In genomic region chr18:70028734-70029133, GRCh38 we compare ENCODE assay signal across 18 cellular contexts.
DNase-seq lines count a peak whose midpoint lies in the region; ATAC-seq, FAIRE-seq and TF ChIP-seq lines count a peak whose summit lies in the region.
"Had no signal": no experiment of that assay in that cellular context is flagged by ENCODE, and none has a peak within 500 bp of the region (broad histone marks: within the 10 kb centered on the region; RNA-seq: fewer than 3 reads in every experiment).

No MANE protein-coding gene starts in this region.

- no peak overlapping the region for H3K27ac ChIP-seq in brain microvascular endothelial cell
- H3K27ac ChIP-seq: A549, ascending aorta, parathyroid adenoma, uterus had no signal

- no peak overlapping the region for H3K27ac Mint-ChIP-seq in activated T-helper 2 cell treated with anti-CD3 and anti-CD28 coated beads, Interferon-gamma antibody, Interleukin-2, Interleukin-4, amounts not matched to agents 10 μg/mL and 5 μg/mL and 100 μg/mL, durations not matched to agents 14 hours and 24 hours and 36 hours
- H3K27ac Mint-ChIP-seq: activated B cell treated with CpG ODN at 0.5 μM for 24 hours; activated T-cell treated with anti-CD3 and anti-CD28 coated beads, Interleukin-2, amount 50 U/mL, for 72 hours; IgD-negative memory B cell had no signal

- no peak for TF ChIP-seq CTCF in brain microvascular endothelial cell (IDR thresholded peaks at IDR 0.05; ENCODE audit: low read depth, low read length, missing control alignments)

- no peaks in the 10 kb centered on the region for H3K27me3 ChIP-seq in brain microvascular endothelial cell (replicated peaks)
- H3K27me3 ChIP-seq: ascending aorta, uterus had no signal

- no peaks in the 10 kb centered on the region for H3K36me3 ChIP-seq in brain microvascular endothelial cell (replicated peaks)
- H3K36me3 ChIP-seq: uterus had no signal

- H3K9me3 Mint-ChIP-seq in activated T-helper 2 cell treated with anti-CD3 and anti-CD28 coated beads, Interferon-gamma antibody, Interleukin-2, Interleukin-4, amounts not matched to agents 10 μg/mL and 5 μg/mL and 100 μg/mL, durations not matched to agents 14 hours and 24 hours and 36 hours = no peaks in the 10 kb centered on the region
- H3K9me3 Mint-ChIP-seq: activated B cell treated with CpG ODN at 0.5 μM for 24 hours, IgD-negative memory B cell had no signal

- intact Hi-C loops in activated T-helper 2 cell treated with anti-CD3 and anti-CD28 coated beads, Interferon-gamma antibody, Interleukin-2, Interleukin-4, amounts not matched to agents 10 μg/mL and 5 μg/mL and 100 μg/mL, durations not matched to agents 14 hours and 24 hours and 36 hours (cut with micrococcal nuclease) = no loop called here

- H3K4me3 Mint-ChIP-seq in activated T-helper 2 cell treated with anti-CD3 and anti-CD28 coated beads, Interferon-gamma antibody, Interleukin-2, Interleukin-4, amounts not matched to agents 10 μg/mL and 5 μg/mL and 100 μg/mL, durations not matched to agents 14 hours and 24 hours and 36 hours (ENCODE audit: low read depth) = no peak overlapping the region
- H3K4me3 Mint-ChIP-seq: activated B cell treated with CpG ODN at 0.5 μM for 24 hours; activated T-cell treated with anti-CD3 and anti-CD28 coated beads, Interleukin-2, amount 50 U/mL, for 72 hours; IgD-negative memory B cell had no signal

- H3K27me3 Mint-ChIP-seq in activated T-helper 2 cell treated with anti-CD3 and anti-CD28 coated beads, Interferon-gamma antibody, Interleukin-2, Interleukin-4, amounts not matched to agents 10 μg/mL and 5 μg/mL and 100 μg/mL, durations not matched to agents 14 hours and 24 hours and 36 hours (ENCODE audit: low read depth) = no peaks in the 10 kb centered on the region
- H3K27me3 Mint-ChIP-seq: activated B cell treated with CpG ODN at 0.5 μM for 24 hours, IgD-negative memory B cell had no signal

- no peaks in the 10 kb centered on the region for H3K4me1 Mint-ChIP-seq in activated T-helper 2 cell treated with anti-CD3 and anti-CD28 coated beads, Interferon-gamma antibody, Interleukin-2, Interleukin-4, amounts not matched to agents 10 μg/mL and 5 μg/mL and 100 μg/mL, durations not matched to agents 14 hours and 24 hours and 36 hours (ENCODE audit: low read depth)

- FAIRE-seq in GM12892 (lab: Jason Lieb, UNC) = peak; percentile 87
- FAIRE-seq: A549 had no signal

- in situ Hi-C loops in brain microvascular endothelial cell (cut with HindIII; ENCODE audit: low pct_ligation_motif_present, low sequenced_read_pairs) = no loop called here
- in situ Hi-C loops in ACHN (cut with HindIII; ENCODE audit: low pct_ligation_motif_present, low pct_unique_long_range_greater_than_20kb, low sequenced_read_pairs) = no loop called here

- peaks cover 27% of the 10 kb centered on the region for H3K36me3 Mint-ChIP-seq in activated T-helper 2 cell treated with anti-CD3 and anti-CD28 coated beads, Interferon-gamma antibody, Interleukin-2, Interleukin-4, amounts not matched to agents 10 μg/mL and 5 μg/mL and 100 μg/mL, durations not matched to agents 14 hours and 24 hours and 36 hours (ENCODE audit: low read depth)

- TF ChIP-seq POLR2A in GM12892 (IDR thresholded peaks at IDR 0.05; ENCODE audit: low read depth, low read length) = no peak

- H3K4me3 ChIP-seq in brain microvascular endothelial cell (ENCODE audit: low read depth, low read length) = no peak overlapping the region
- H3K4me3 ChIP-seq: A549, ascending aorta, HAP-1, uterus had no signal

- peak; percentile 76 for ATAC-seq in GM19372 (IDR thresholded peaks at IDR 0.05; ENCODE audit: low read depth, unreplicated experiment)
- peak; percentile 86 for ATAC-seq in HG02678 (IDR thresholded peaks at IDR 0.05; ENCODE audit: unreplicated experiment)
- peak; percentile 81 for ATAC-seq in HG03175 (IDR thresholded peaks at IDR 0.05; ENCODE audit: unreplicated experiment)
- ATAC-seq: A549; activated T-cell treated with anti-CD3 and anti-CD28 coated beads, Interleukin-2, amount 50 U/mL, for 72 hours had no signal

- DNase-seq in GM12892 (ENCODE audit: insufficient read length) (no peak), brain microvascular endothelial cell (no peak), ACHN (no peak)
- no peak for DNase-seq in activated T-helper 2 cell treated with anti-CD3 and anti-CD28 coated beads, Interferon-gamma antibody, Interleukin-2, Interleukin-4, amounts not matched to agents 10 μg/mL and 5 μg/mL and 100 μg/mL, durations not matched to agents 14 hours and 24 hours and 36 hours (ENCODE audit: low spot score)
- DNase-seq in activated CD4-positive, alpha-beta T cell treated with anti-CD3 and anti-CD28 coated beads, Interleukin-2, amount 50 U/mL, for 4 hours = no peak
- DNase-seq: activated B cell treated with CpG ODN at 0.5 μM for 24 hours; activated T-cell treated with anti-CD3 and anti-CD28 coated beads, Interleukin-2, amount 50 U/mL, for 72 hours; NCI-H1694; stimulated activated CD8-positive, alpha-beta memory T cell treated with anti-CD3 and anti-CD28 coated beads, Interleukin-4, amount 100 ng/mL, for 48 hours; uterus had no signal
